In genomic region chr5:180126716-180127681, GRCh38 we compare ENCODE assay signal across 8 cellular contexts. TPM values are rescaled to one million over a fixed set of nuclear protein-coding genes. Genes with fewer than 3 reads are reported as not detected.
DNase-seq lines count a peak whose midpoint lies in the region; ATAC-seq and TF ChIP-seq lines count a peak whose summit lies in the region.

No MANE protein-coding gene starts in this region.

- H3K4me1 Mint-ChIP-seq in CD4-positive, alpha-beta T cell (ENCODE audit: low read depth), result no peaks in the 10 kb centered on the region

- peak; percentile 55 for ATAC-seq in CD4-positive, alpha-beta T cell (ENCODE audit: poor library complexity)
- ATAC-seq in GM19455 (IDR thresholded peaks at IDR 0.05; ENCODE audit: unreplicated experiment) (no peak), omental fat pad (ENCODE audit: low FRiP score) (no peak)

- no peak overlapping the region for H3K4me3 Mint-ChIP-seq in CD4-positive, alpha-beta T cell

- 46% methylated on average over 53 of the region's 59 CpGs for WGBS in prostate gland

- intact Hi-C loops in CD4-positive, alpha-beta T cell (cut with DNase I, micrococcal nuclease), result loop anchor here (2.0 to 5.0 kb wide), 4 partner anchors 190 to 990 kb away; no protein-coding TSS in a partner anchor
- intact Hi-C loops in head of caudate nucleus (cut with DNase I), result loop anchor here (10.0 kb wide), 3 partner anchors 48 to 158 kb away; partner anchors contain the start of gene RASGEF1C
- intact Hi-C loops in prostate gland (cut with DNase I), result no loop called here

- no peak for TF ChIP-seq POLR2A in prostate gland (IDR thresholded peaks at IDR 0.05)

- no peaks in the 10 kb centered on the region for H3K4me1 ChIP-seq in prostate gland (replicated peaks)

- CTCF ChIA-PET in CD4-positive, alpha-beta T cell (lab: Charles Lee), result no interaction called here

- POLR2A ChIA-PET in CD4-positive, alpha-beta T cell (lab: Charles Lee), result no interaction called here

- DNase-seq in CD4-positive, alpha-beta T cell, result peak in 3 of 10 experiments; percentile 9 to 39 (median 24)
- DNase-seq in HK-2 (ENCODE audit: unreplicated experiment) (peak; percentile 36), head of caudate nucleus (peak in 35 of 42 donors; percentile 28 to 82 (median 60)), prostate gland (ENCODE audit: low spot score) (no peak), UCSD-AML1 (lab: John Stamatoyannopoulos, UW; ENCODE audit: unreplicated experiment) (no peak), omental fat pad (ENCODE audit: low spot score) (no peak)
- peak; percentile 82 for DNase-seq in activated CD8-positive, alpha-beta memory T cell treated with anti-CD3 and anti-CD28 coated beads, Interleukin-2, amount 50 U/mL, for 48 hours

- peak; percentile 57 for TF ChIP-seq CTCF in CD4-positive, alpha-beta T cell (IDR thresholded peaks at IDR 0.05)
- TF ChIP-seq CTCF in prostate gland (IDR thresholded peaks at IDR 0.05), result peak; percentile 38 to 74 (median 58)
- TF ChIP-seq CTCF in omental fat pad (IDR thresholded peaks at IDR 0.05), result peak in 1 of 3 donors; percentile 69

- H3K9me3 Mint-ChIP-seq in CD4-positive, alpha-beta T cell, result no peaks in the 10 kb centered on the region

- no peak overlapping the region for H3K27ac ChIP-seq in CD4-positive, alpha-beta T cell (ENCODE audit: low read depth, low read length)
- no peak overlapping the region for H3K27ac ChIP-seq in prostate gland

- H3K27ac Mint-ChIP-seq in CD4-positive, alpha-beta T cell, result no peak overlapping the region

- H3K36me3 Mint-ChIP-seq in CD4-positive, alpha-beta T cell (ENCODE audit: low read depth), result no peaks in the 10 kb centered on the region

- H3K36me3 ChIP-seq in prostate gland, result no peaks in the 10 kb centered on the region

- no peak overlapping the region for H3K4me3 ChIP-seq in prostate gland

- peaks cover 12% of the 10 kb centered on the region for H3K27me3 Mint-ChIP-seq in CD4-positive, alpha-beta T cell

- no peaks in the 10 kb centered on the region for H3K27me3 ChIP-seq in CD4-positive, alpha-beta T cell (ENCODE audit: control insufficient read depth, insufficient read depth, low read length)
- no peaks in the 10 kb centered on the region for H3K27me3 ChIP-seq in prostate gland (replicated peaks; ENCODE audit: insufficient read depth)

- H3K9me3 ChIP-seq in CD4-positive, alpha-beta T cell (ENCODE audit: control insufficient read depth, low read length), result no peaks in the 10 kb centered on the region
- H3K9me3 ChIP-seq in prostate gland, result no peaks in the 10 kb centered on the region

RNA-seq across cellular contexts. Expression of gene RNF130, which starts 55.4 kb away (rescaled TPM):
- 10 to 100 TPM; 18.2 to 19.1 TPM for total RNA-seq in CD4-positive, alpha-beta T cell
- total RNA-seq in prostate gland (100 to 1,000 TPM in 1 of 2 donors, 10 to 100 TPM in 1; 83.8 to 116 TPM), omental fat pad (100 to 1,000 TPM; 150 to 170 (median 167) TPM)

Comparison
In these comparisons a context has a peak if more than half of its experiments do, and no peak if none do; other contexts are left out.
1. DNase-seq: peak in HK-2 (single experiment), activated CD8-positive, alpha-beta memory T cell treated with anti-CD3 and anti-CD28 coated beads, Interleukin-2, amount 50 U/mL, for 48 hours (single experiment) and head of caudate nucleus (35 of 42); none in prostate gland (single experiment), UCSD-AML1 (single experiment) and omental fat pad (single experiment).
2. RNA of gene RNF130, which starts 55.4 kb away (total RNA-seq): 150 to 170 TPM in omental fat pad and 83.8 to 116 TPM in prostate gland; 18.2 to 19.1 TPM in CD4-positive, alpha-beta T cell; every median in the first group is over 4 times any median in the second.